10 cellular contexts compared by ENCODE assay signal in genomic region chr21:35206141-35207125, GRCh38.
DNase-seq lines count a peak whose midpoint lies in the region; TF ChIP-seq lines count a peak whose summit lies in the region.
"Had no signal": no experiment of that assay in that cellular context is flagged by ENCODE, and none has a peak within 500 bp of the region (broad histone marks: within the 10 kb centered on the region; RNA-seq: fewer than 3 reads in every experiment).

No MANE protein-coding gene starts in this region.

- H3K4me2 ChIP-seq in skeletal muscle satellite cell (ENCODE audit: low read length), result no peak overlapping the region

- WGBS in esophagus squamous epithelium, 2 donors, result 45 to 57% methylated on average over 9 to 11 of the region's 11 CpGs

- peak in 1 of 4 donors; percentile 14 for TF ChIP-seq POLR2A in esophagus squamous epithelium (IDR thresholded peaks at IDR 0.05)

- no peaks in the 10 kb centered on the region for H3K27me3 ChIP-seq in esophagus squamous epithelium
- no peaks in the 10 kb centered on the region for H3K27me3 ChIP-seq in skeletal muscle satellite cell (ENCODE audit: control insufficient read depth, insufficient read depth, low read length)
- peaks cover 93% of the 10 kb centered on the region for H3K27me3 ChIP-seq in WERI-Rb-1 (ENCODE audit: insufficient read depth, low read depth, severe bottlenecking)

- H3K36me3 ChIP-seq in esophagus squamous epithelium (no peaks in the 10 kb centered on the region), skeletal muscle satellite cell (ENCODE audit: insufficient read depth, low read length) (no peaks in the 10 kb centered on the region), WERI-Rb-1 (no peaks in the 10 kb centered on the region)
- H3K36me3 ChIP-seq: HAP-1 had no signal

- H3K9me3 ChIP-seq in esophagus squamous epithelium (no peaks in the 10 kb centered on the region), skeletal muscle satellite cell (replicated peaks; ENCODE audit: low read length) (no peaks in the 10 kb centered on the region), WERI-Rb-1 (ENCODE audit: severe bottlenecking) (no peaks in the 10 kb centered on the region)
- H3K9me3 ChIP-seq: HAP-1 had no signal

- H3K27ac ChIP-seq in esophagus squamous epithelium (peak overlapping the region in 3 of 4 donors; percentile 39 to 82 (median 40)), WERI-Rb-1 (no peak overlapping the region)
- H3K27ac ChIP-seq: 22Rv1 had no signal

- intact Hi-C loops in esophagus squamous epithelium (cut with DNase I), result no loop called here

- H3K4me3 ChIP-seq in esophagus squamous epithelium, result no peak overlapping the region
- H3K4me3 ChIP-seq in skeletal muscle satellite cell (ENCODE audit: low read length), result no peak overlapping the region
- H3K4me3 ChIP-seq in WERI-Rb-1 (ENCODE audit: low read depth, low read length), result no peak overlapping the region
- H3K4me3 ChIP-seq: HAP-1 had no signal

- DNase-seq in DMS 273 (lab: John Stamatoyannopoulos, UW; ENCODE audit: unreplicated experiment) (peak; percentile 9), DMS 273 treated with DMSO at 0.1 percent for 48 hours (lab: John Stamatoyannopoulos, UW) (no peak), NCI-H2196 treated with DMSO at 0.1 percent for 48 hours (lab: John Stamatoyannopoulos, UW; ENCODE audit: unreplicated experiment) (peak; percentile 22), esophagus squamous epithelium (lab: John Stamatoyannopoulos, UW) (no peak), NCI-H345 treated with DMSO at 0.1 percent for 48 hours (lab: John Stamatoyannopoulos, UW; ENCODE audit: unreplicated experiment) (no peak), WERI-Rb-1 (no peak), putamen (ENCODE audit: low spot score) (no peak)

- peak overlapping the region; percentile 2 for H3K9ac ChIP-seq in skeletal muscle satellite cell (ENCODE audit: low read depth, low read length)

- H3K4me1 ChIP-seq in esophagus squamous epithelium (peaks cover 0 to 31% (median 10%) of the 10 kb centered on the region in 3 donors), skeletal muscle satellite cell (ENCODE audit: control insufficient read depth, insufficient read depth, low read length) (peaks cover 72% of the 10 kb centered on the region)
- H3K4me1 ChIP-seq: HAP-1 had no signal

- TF ChIP-seq CTCF in esophagus squamous epithelium (IDR thresholded peaks at IDR 0.05), result no peak
- TF ChIP-seq CTCF in WERI-Rb-1 (IDR thresholded peaks at IDR 0.05; ENCODE audit: low read depth, low read length), result no peak

Comparison
In these comparisons a context has a peak if more than half of its experiments do, and no peak if none do; other contexts are left out.
1. DNase-seq: peak in DMS 273 (single experiment) and NCI-H2196 treated with DMSO at 0.1 percent for 48 hours (single experiment); none in DMS 273 treated with DMSO at 0.1 percent for 48 hours (single experiment), esophagus squamous epithelium (single experiment), NCI-H345 treated with DMSO at 0.1 percent for 48 hours (single experiment), WERI-Rb-1 (single experiment) and putamen (single experiment).